18 cellular contexts compared by ENCODE assay signal in the genomic region with DNA sequence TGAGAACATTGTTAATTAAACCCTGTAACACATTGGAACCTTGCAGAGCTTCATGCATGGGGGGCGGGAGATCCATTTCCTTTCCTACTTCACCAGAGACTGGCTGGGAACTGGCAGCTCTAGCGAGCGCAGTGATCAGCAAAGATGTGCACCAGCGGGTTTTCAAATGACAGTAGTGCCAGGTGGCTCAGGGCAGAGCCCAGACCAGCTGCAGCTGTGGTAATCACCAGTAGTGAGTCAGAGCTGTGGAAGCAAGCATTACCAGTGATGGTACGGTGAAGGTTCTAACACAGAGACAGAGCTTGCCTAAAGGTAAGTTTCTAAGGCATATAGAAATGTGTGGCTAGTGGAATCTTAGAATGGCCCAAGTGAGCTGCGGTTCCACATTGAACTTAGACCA.
DNase-seq lines count a peak whose midpoint lies in the region; ATAC-seq, FAIRE-seq and TF ChIP-seq lines count a peak whose summit lies in the region.
"Had no signal": no experiment of that assay in that cellular context is flagged by ENCODE, and none has a peak within 500 bp of the region (broad histone marks: within the 10 kb centered on the region; RNA-seq: fewer than 3 reads in every experiment).

No MANE protein-coding gene starts in this region.

- H3K27me3 Mint-ChIP-seq in endothelial cell (ENCODE audit: unreplicated experiment): peaks cover 2% of the 10 kb centered on the region
- H3K27me3 Mint-ChIP-seq: activated naive CD4-positive, alpha-beta T cell treated with anti-CD3 and anti-CD28 coated beads, Interleukin-2, amount 10 ng/mL, durations not matched to agents 7 days and 5 days had no signal

- H3K4me3 Mint-ChIP-seq in endothelial cell (ENCODE audit: unreplicated experiment): no peak overlapping the region
- H3K4me3 Mint-ChIP-seq: activated CD4-positive, alpha-beta T cell treated with anti-CD3 and anti-CD28 coated beads for 36 hours; activated naive CD4-positive, alpha-beta T cell treated with anti-CD3 and anti-CD28 coated beads, Interleukin-2, amount 10 ng/mL, durations not matched to agents 7 days and 5 days; natural killer cell had no signal

- POLR2A ChIA-PET in RWPE1 (lab: Yijun Ruan, JAX; ENCODE audit: low non-redundant PET): no interaction called here

- DNase-seq in RWPE1 (ENCODE audit: low spot score): peak; percentile 3
- peak; percentile 56 for DNase-seq in kidney epithelial cell (ENCODE audit: low read depth)
- DNase-seq in RCC 7860 (ENCODE audit: low spot score): no peak
- DNase-seq in AML-193 (lab: John Stamatoyannopoulos, UW): no peak
- DNase-seq in endothelial cell (ENCODE audit: low spot score): no peak
- DNase-seq: activated CD4-positive, alpha-beta T cell treated with anti-CD3 and anti-CD28 coated beads for 36 hours; activated naive CD4-positive, alpha-beta T cell treated with anti-CD3 and anti-CD28 coated beads, Interleukin-2, amount 10 ng/mL, durations not matched to agents 7 days and 5 days; brain microvascular endothelial cell; H7; natural killer cell; NCI-H1694 treated with DMSO at 0.1 percent for 48 hours; thyroid gland had no signal

- no peaks in the 10 kb centered on the region for H3K27me3 ChIP-seq in BLaER1
- no peaks in the 10 kb centered on the region for H3K27me3 ChIP-seq in kidney epithelial cell (ENCODE audit: control insufficient read depth, insufficient read depth, low read length)
- H3K27me3 ChIP-seq: brain microvascular endothelial cell, right atrium auricular region, thyroid gland had no signal

- ATAC-seq in HG02642 (IDR thresholded peaks at IDR 0.05; ENCODE audit: poor library complexity, unreplicated experiment): peak; percentile 78
- ATAC-seq in GM21526 (IDR thresholded peaks at IDR 0.05; ENCODE audit: low FRiP score, unreplicated experiment): no peak
- ATAC-seq: activated CD4-positive, alpha-beta T cell treated with anti-CD3 and anti-CD28 coated beads for 36 hours; natural killer cell had no signal

- H3K9me3 Mint-ChIP-seq in endothelial cell (ENCODE audit: unreplicated experiment): no peaks in the 10 kb centered on the region
- H3K9me3 Mint-ChIP-seq: activated naive CD4-positive, alpha-beta T cell treated with anti-CD3 and anti-CD28 coated beads, Interleukin-2, amount 10 ng/mL, durations not matched to agents 7 days and 5 days had no signal

- H3K9ac ChIP-seq in BLaER1: no peak overlapping the region
- H3K9ac ChIP-seq: KMS-11 had no signal

- peak overlapping the region; percentile 76 for H3K4me2 ChIP-seq in BLaER1
- H3K4me2 ChIP-seq: KMS-11 had no signal

- no peaks in the 10 kb centered on the region for H3K9me3 ChIP-seq in BLaER1
- H3K9me3 ChIP-seq: right atrium auricular region, thyroid gland had no signal

- no peaks in the 10 kb centered on the region for H4K20me1 ChIP-seq in BLaER1

- no peak overlapping the region for H3K4me3 ChIP-seq in BLaER1
- no peak overlapping the region for H3K4me3 ChIP-seq in kidney epithelial cell (ENCODE audit: low read depth, low read length)
- H3K4me3 ChIP-seq: right atrium auricular region, thyroid gland had no signal

- H3K36me3 ChIP-seq in BLaER1 (no peaks in the 10 kb centered on the region), kidney epithelial cell (ENCODE audit: control insufficient read depth, insufficient read depth, low read length) (no peaks in the 10 kb centered on the region)
- H3K36me3 ChIP-seq: brain microvascular endothelial cell, right atrium auricular region, thyroid gland had no signal

- peaks cover 42% of the 10 kb centered on the region for H3K4me1 ChIP-seq in BLaER1
- H3K4me1 ChIP-seq: right atrium auricular region, thyroid gland had no signal

- peak overlapping the region; percentile 43; the same call in 1 of the 2 replicates for H3K27ac ChIP-seq in BLaER1
- no peak overlapping the region for H3K27ac ChIP-seq in RWPE1
- H3K27ac ChIP-seq: brain microvascular endothelial cell, KMS-11, right atrium auricular region, thyroid gland had no signal

- FAIRE-seq in RCC 7860 (lab: Jason Lieb, UNC): no peak
- FAIRE-seq: D721Med had no signal

- CTCF ChIA-PET in RWPE1 (lab: Yijun Ruan, JAX): no interaction called here

- no peaks in the 10 kb centered on the region for H3K4me1 Mint-ChIP-seq in endothelial cell (ENCODE audit: unreplicated experiment)
- H3K4me1 Mint-ChIP-seq: activated CD4-positive, alpha-beta T cell treated with anti-CD3 and anti-CD28 coated beads for 36 hours; activated naive CD4-positive, alpha-beta T cell treated with anti-CD3 and anti-CD28 coated beads, Interleukin-2, amount 10 ng/mL, durations not matched to agents 7 days and 5 days; natural killer cell had no signal

- H3K36me3 Mint-ChIP-seq in endothelial cell (ENCODE audit: low read depth, unreplicated experiment): no peaks in the 10 kb centered on the region
- H3K36me3 Mint-ChIP-seq: activated naive CD4-positive, alpha-beta T cell treated with anti-CD3 and anti-CD28 coated beads, Interleukin-2, amount 10 ng/mL, durations not matched to agents 7 days and 5 days; natural killer cell had no signal

- H3K27ac Mint-ChIP-seq in endothelial cell (ENCODE audit: unreplicated experiment): no peak overlapping the region
- H3K27ac Mint-ChIP-seq: activated CD4-positive, alpha-beta T cell treated with anti-CD3 and anti-CD28 coated beads for 36 hours; activated naive CD4-positive, alpha-beta T cell treated with anti-CD3 and anti-CD28 coated beads, Interleukin-2, amount 10 ng/mL, durations not matched to agents 7 days and 5 days; natural killer cell had no signal

- no peak for TF ChIP-seq CTCF in RWPE1 (conservative IDR thresholded peaks at IDR 0.05; ENCODE audit: low read depth)
- no peak for TF ChIP-seq CTCF in kidney epithelial cell (IDR thresholded peaks at IDR 0.05; ENCODE audit: insufficient read depth, low read length, poor library complexity, severe bottlenecking)
- no peak for TF ChIP-seq CTCF in endothelial cell (IDR thresholded peaks at IDR 0.05; ENCODE audit: unreplicated experiment)

Comparison
In these comparisons a context has a peak if more than half of its experiments do, and no peak if none do; other contexts are left out.
1. DNase-seq: peak in RWPE1 (single experiment) and kidney epithelial cell (single experiment); none in RCC 7860 (single experiment), AML-193 (0 of 2) and endothelial cell (single experiment).